In the genomic region with DNA sequence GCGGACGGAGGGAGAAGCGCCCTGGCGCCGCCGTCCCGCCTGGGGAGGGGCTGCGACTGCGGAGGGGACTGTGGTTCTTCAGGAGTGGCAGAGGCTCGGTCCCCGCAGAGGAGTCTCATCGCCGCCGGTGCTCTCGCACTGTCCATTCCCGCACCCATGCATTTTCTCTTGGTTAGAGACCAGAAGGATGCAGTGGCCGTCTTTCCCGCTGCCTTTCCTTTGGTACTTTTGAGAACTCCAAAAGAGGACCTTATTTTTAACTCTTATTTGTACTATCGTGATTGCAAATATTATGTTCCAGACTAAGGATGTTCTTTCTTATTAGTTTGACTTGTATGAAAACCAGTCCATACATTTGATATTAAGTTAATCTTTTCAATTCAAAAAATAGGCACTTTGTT, we compare ENCODE assay signal across 8 cellular contexts. TPM values are rescaled to one million over a fixed set of nuclear protein-coding genes. Genes with fewer than 3 reads are reported as not detected.
A peak's percentile ranks its signal among the peaks of the same experiment; 100 is the strongest.
DNase-seq lines count a peak whose midpoint lies in the region; ATAC-seq, FAIRE-seq and TF ChIP-seq lines count a peak whose summit lies in the region.

No MANE protein-coding gene starts in this region.

- no peaks in the 10 kb centered on the region for H3K9me3 ChIP-seq in CD8-positive, alpha-beta T cell (ENCODE audit: low read length)
- no peaks in the 10 kb centered on the region for H3K9me3 ChIP-seq in PC-3 (ENCODE audit: low read length)
- H3K9me3 ChIP-seq in astrocyte (ENCODE audit: insufficient read depth, low read depth, low read length) = no peaks in the 10 kb centered on the region
- H3K9me3 ChIP-seq in iPS-15b (ENCODE audit: control insufficient read depth, insufficient read depth, low read length) = no peaks in the 10 kb centered on the region

- POLR2A ChIA-PET in CD8-positive, alpha-beta T cell (lab: Charles Lee) = no interaction called here
- POLR2A ChIA-PET in PC-3 (lab: Charles Lee; ENCODE audit: unreplicated experiment) = interaction anchor here (0.6 kb wide), 2 partner anchors 18 to 895 kb away, joined by 3 read pairs; no protein-coding TSS in a partner anchor

- BruUV-seq in PC-3 (replicated peaks; lab: Mats Ljungman, UMichigan) = no TSS peak

- peaks cover 12% of the 10 kb centered on the region for H3K36me3 Mint-ChIP-seq in CD8-positive, alpha-beta T cell
- H3K36me3 Mint-ChIP-seq in astrocyte (ENCODE audit: low read depth, unreplicated experiment) = no peaks in the 10 kb centered on the region

- peak in 4 of 7 experiments; percentile 15 to 46 (median 30) for DNase-seq in CD8-positive, alpha-beta T cell
- peak; percentile 21 for DNase-seq in GM19238 (ENCODE audit: insufficient read length, low spot score)
- peak; percentile 52 for DNase-seq in PC-3
- peak; percentile 35 for DNase-seq in astrocyte (ENCODE audit: low read depth)
- DNase-seq in skeletal muscle cell (ENCODE audit: low read depth) = no peak
- DNase-seq in NK-92 treated with Interleukin-12 subunit alpha and Interleukin-12 subunit beta, amount 100 ng/mL, for 24 hours (lab: John Stamatoyannopoulos, UW) = no peak

- peaks cover 29% of the 10 kb centered on the region for H3K4me1 Mint-ChIP-seq in CD8-positive, alpha-beta T cell (ENCODE audit: low read depth)
- H3K4me1 Mint-ChIP-seq in astrocyte (ENCODE audit: low read depth, unreplicated experiment) = peaks cover 20% of the 10 kb centered on the region

- H2AFZ ChIP-seq in PC-3 (ENCODE audit: low read length) (peak overlapping the region; percentile 94), astrocyte (ENCODE audit: low read depth, low read length) (peak overlapping the region; percentile 98)

- H4K20me1 ChIP-seq in PC-3 (ENCODE audit: low read length) (0 out of 2 replicates have a peak, but pooled peaks cover 7% of the 10 kb centered on the region), astrocyte (ENCODE audit: insufficient read depth, low read length) (peaks cover 10% of the 10 kb centered on the region)

- H3F3A ChIP-seq in PC-3 (ENCODE audit: low read length, unreplicated experiment) = no peaks in the 10 kb centered on the region

- peak overlapping the region; percentile 99 for H3K4me3 Mint-ChIP-seq in CD8-positive, alpha-beta T cell
- peak overlapping the region; percentile 89 for H3K4me3 Mint-ChIP-seq in astrocyte (ENCODE audit: unreplicated experiment)

- CTCF ChIA-PET in CD8-positive, alpha-beta T cell (lab: Charles Lee) = no interaction called here
- CTCF ChIA-PET in PC-3 (lab: Charles Lee) = interaction anchor here (0.9 kb wide), 1 partner anchor 62 kb away, joined by 3 read pairs; no protein-coding TSS in a partner anchor

- no peak for FAIRE-seq in astrocyte (lab: Jason Lieb, UNC)

- H3K27ac ChIP-seq in CD8-positive, alpha-beta T cell (ENCODE audit: low read depth, low read length) = peak overlapping the region; percentile 78
- H3K27ac ChIP-seq in PC-3 (ENCODE audit: low read length) (0 out of 2 replicates have a peak overlapping the region, but pooled peaks have one; percentile 87), astrocyte (ENCODE audit: low read depth, low read length) (peak overlapping the region; percentile 96)

- H3K9ac ChIP-seq in PC-3 (ENCODE audit: low read length) (peak overlapping the region; percentile 88), astrocyte (ENCODE audit: low read length) (peak overlapping the region; percentile 97), iPS-15b (ENCODE audit: low read depth, low read length) (peak overlapping the region; percentile 97)

- no peaks in the 10 kb centered on the region for H3K27me3 ChIP-seq in CD8-positive, alpha-beta T cell (ENCODE audit: insufficient read depth, low read length)
- H3K27me3 ChIP-seq in PC-3 (ENCODE audit: low read length) (no peaks in the 10 kb centered on the region), astrocyte (ENCODE audit: insufficient read depth, low read length) (no peaks in the 10 kb centered on the region), iPS-15b (ENCODE audit: control insufficient read depth, insufficient read depth, low read length) (no peaks in the 10 kb centered on the region)

- H3K9me2 ChIP-seq in PC-3 (replicated peaks; ENCODE audit: low read length) = no peaks in the 10 kb centered on the region

- H3K4me3 ChIP-seq in CD8-positive, alpha-beta T cell (ENCODE audit: low read depth, low read length) = peak overlapping the region; percentile 86
- H3K4me3 ChIP-seq in PC-3 (ENCODE audit: low read length) (peak overlapping the region; percentile 82), astrocyte (ENCODE audit: insufficient read depth, low read depth, low read length) (peak overlapping the region; percentile 80), iPS-15b (ENCODE audit: low read depth, low read length) (peak overlapping the region; percentile 78), skeletal muscle cell (ENCODE audit: low read depth, low read length) (peak overlapping the region; percentile 94)

- H3K27ac Mint-ChIP-seq in CD8-positive, alpha-beta T cell = peak overlapping the region; percentile 86
- H3K27ac Mint-ChIP-seq in astrocyte (ENCODE audit: unreplicated experiment) = peak overlapping the region; percentile 78

- H3K9me3 Mint-ChIP-seq in CD8-positive, alpha-beta T cell = no peaks in the 10 kb centered on the region
- H3K9me3 Mint-ChIP-seq in astrocyte (ENCODE audit: unreplicated experiment) = peaks cover 2% of the 10 kb centered on the region

- no peaks in the 10 kb centered on the region for H3K36me3 ChIP-seq in CD8-positive, alpha-beta T cell (ENCODE audit: insufficient read depth, low read length)
- H3K36me3 ChIP-seq in PC-3 (ENCODE audit: low read depth, low read length) (no peaks in the 10 kb centered on the region), astrocyte (ENCODE audit: insufficient read depth, low read length) (no peaks in the 10 kb centered on the region), iPS-15b (ENCODE audit: control insufficient read depth, insufficient read depth, low read length) (no peaks in the 10 kb centered on the region)

- peaks cover 12% of the 10 kb centered on the region for H3K4me1 ChIP-seq in CD8-positive, alpha-beta T cell (ENCODE audit: insufficient read depth, low read length)
- peaks cover 7% of the 10 kb centered on the region; the same call in 1 of the 2 replicates for H3K4me1 ChIP-seq in PC-3 (ENCODE audit: insufficient read depth, low read length)
- peaks cover 3% of the 10 kb centered on the region for H3K4me1 ChIP-seq in astrocyte (ENCODE audit: insufficient read depth, low read length)
- H3K4me1 ChIP-seq in iPS-15b (ENCODE audit: control insufficient read depth, insufficient read depth, low read length) = peaks cover 5% of the 10 kb centered on the region

- ATAC-seq in CD8-positive, alpha-beta T cell = peak; percentile 19
- peak; percentile 26 for ATAC-seq in HG03469 (IDR thresholded peaks at IDR 0.05; ENCODE audit: unreplicated experiment)
- peak; percentile 67 for ATAC-seq in PC-3

- no peaks in the 10 kb centered on the region for H3K27me3 Mint-ChIP-seq in CD8-positive, alpha-beta T cell (ENCODE audit: low read depth)
- no peaks in the 10 kb centered on the region for H3K27me3 Mint-ChIP-seq in astrocyte (ENCODE audit: low read depth, unreplicated experiment)

- peak overlapping the region; percentile 94 for H3K4me2 ChIP-seq in PC-3 (ENCODE audit: low read length)
- H3K4me2 ChIP-seq in astrocyte (ENCODE audit: low read length) = peak overlapping the region; percentile 83

- H3K79me2 ChIP-seq in PC-3 (ENCODE audit: low read length) (peaks cover 35% of the 10 kb centered on the region), astrocyte (ENCODE audit: insufficient read depth, low read length) (peaks cover 53% of the 10 kb centered on the region)

- no peak for TF ChIP-seq CTCF in CD8-positive, alpha-beta T cell (IDR thresholded peaks at IDR 0.05)
- TF ChIP-seq CTCF in PC-3 (conservative IDR thresholded peaks at IDR 0.05; ENCODE audit: low read depth, low read length) (no peak), astrocyte (IDR thresholded peaks at IDR 0.05; ENCODE audit: insufficient read depth, low read depth, low read length) (no peak)

- intact Hi-C loops in CD8-positive, alpha-beta T cell (cut with DNase I, micrococcal nuclease) = loop anchor here (1.0 to 10.0 kb wide), 11 partner anchors 61 to 1869 kb away; partner anchors contain the start of genes HOMER1 (in 2 of the 2), MTX3 (in 2 of the 2), DHFR (in 1 of the 2) and JMY (in 1 of the 2)
- intact Hi-C loops in PC-3 (cut with micrococcal nuclease) = loop anchor here (2.0 to 5.0 kb wide), 2 partner anchors 61 to 80 kb away; partner anchors contain the start of gene FAM151B

RNA-seq across cellular contexts. Expression of gene ZFYVE16, which starts 0.6 kb away (rescaled TPM):
- 1 to 10 TPM; 7.6 to 9.9 TPM for total RNA-seq in CD8-positive, alpha-beta T cell
- total RNA-seq in PC-3 (2014; rRNA removed) (7.3 and 9.7 TPM in 2 replicates), astrocyte (48.5 and 48.8 TPM in 2 replicates)

Comparison
In these comparisons a context has a peak if more than half of its experiments do, and no peak if none do; other contexts are left out.
1. DNase-seq: peak in CD8-positive, alpha-beta T cell (4 of 7), GM19238 (single experiment), PC-3 (single experiment) and astrocyte (single experiment); none in skeletal muscle cell (single experiment) and NK-92 treated with Interleukin-12 subunit alpha and Interleukin-12 subunit beta, amount 100 ng/mL, for 24 hours (single experiment).
2. Peak in every context shown above with its lines, with median percentiles within 50 percentile points of each other: ATAC-seq, H3K27ac ChIP-seq, H3K4me3 ChIP-seq and H3K9ac ChIP-seq.